8 cellular contexts compared by ENCODE assay signal in the genomic region with DNA sequence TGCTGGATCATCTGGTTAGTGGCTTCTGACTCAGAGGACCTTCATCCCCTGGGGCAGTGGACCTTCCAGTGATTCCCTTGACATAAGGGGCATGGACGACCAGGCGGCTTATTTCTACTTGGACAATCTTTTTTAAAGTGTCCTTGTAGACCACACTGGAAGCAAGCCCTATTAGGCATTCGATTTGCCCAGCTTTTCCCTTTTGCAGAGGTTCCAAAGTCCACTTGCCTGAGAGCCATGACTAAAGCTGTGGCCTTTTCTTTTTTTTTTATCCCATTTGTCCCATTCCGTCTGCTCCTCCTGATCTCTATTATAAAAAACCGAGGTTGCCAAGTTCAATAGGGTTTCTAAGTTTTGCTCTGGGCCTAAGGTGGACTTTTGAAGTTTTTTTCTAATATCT. TPM values are rescaled to one million over a fixed set of nuclear protein-coding genes. Genes with fewer than 3 reads are reported as not detected.
"Had no signal": no experiment of that assay in that cellular context is flagged by ENCODE, and none has a peak within 500 bp of the region (broad histone marks: within the 10 kb centered on the region; RNA-seq: fewer than 3 reads in every experiment).

No MANE protein-coding gene starts in this region.

RNA-seq across cellular contexts. Expression of gene HIGD1C, which starts 43.9 kb away (rescaled TPM):
- total RNA-seq: LHCN-M2, MCF 10A, NCI-H460, OCI-LY7, PC-9, Right ventricle myocardium superior, SJSA1 had no signal
- polyA plus RNA-seq: SK-N-SH had no signal
